Comparison of ENCODE assay signal across 8 cellular contexts in the genomic region with DNA sequence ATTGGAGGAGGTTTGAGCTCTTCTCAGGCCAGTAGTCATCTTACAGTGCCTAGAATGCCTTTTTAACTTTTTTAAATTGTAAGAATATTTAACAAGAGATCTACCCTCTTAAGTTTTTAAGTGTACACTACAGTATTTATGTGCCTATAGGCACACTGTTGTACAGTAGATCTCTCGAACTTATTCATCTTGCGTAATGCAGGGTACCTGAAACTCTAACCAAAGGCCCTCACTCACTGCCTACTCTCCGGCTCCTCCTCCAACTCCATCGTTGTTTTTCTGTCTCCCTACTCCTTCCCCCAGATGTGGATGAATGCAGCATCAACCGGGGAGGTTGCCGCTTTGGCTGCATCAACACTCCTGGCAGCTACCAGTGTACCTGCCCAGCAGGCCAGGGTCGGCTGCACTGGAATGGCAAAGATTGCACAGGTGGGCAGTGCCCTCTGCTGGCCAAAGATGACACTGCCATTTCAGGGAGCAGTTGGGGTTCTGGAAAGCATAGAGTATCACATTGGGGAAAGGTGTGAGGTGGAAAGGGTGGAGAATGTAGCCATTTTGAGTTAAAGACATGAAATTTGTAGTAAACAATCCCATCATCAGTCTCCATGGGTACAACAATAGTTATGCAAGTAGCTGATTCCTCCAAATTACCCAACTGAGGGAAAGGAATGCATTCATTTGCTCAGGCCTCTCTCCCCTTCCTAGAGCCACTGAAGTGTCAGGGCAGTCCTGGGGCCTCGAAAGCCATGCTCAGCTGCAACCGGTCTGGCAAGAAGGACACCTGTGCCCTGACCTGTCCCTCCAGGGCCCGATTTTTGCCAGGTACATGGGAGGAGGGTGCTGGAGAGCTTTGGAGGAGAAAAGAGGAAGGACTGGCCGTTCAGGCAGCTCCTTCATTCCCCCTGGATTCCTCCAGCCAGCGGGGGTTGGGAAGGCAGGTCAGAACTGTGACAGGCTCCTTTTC. TPM values are rescaled to one million over a fixed set of nuclear protein-coding genes. Genes with fewer than 3 reads are reported as not detected.
DNase-seq lines count a peak whose midpoint lies in the region; ATAC-seq, FAIRE-seq and TF ChIP-seq lines count a peak whose summit lies in the region.

No MANE protein-coding gene starts in this region.

- H3K27ac ChIP-seq in C4-2B (peak overlapping the region; percentile 19), dorsolateral prefrontal cortex (peak overlapping the region in 1 of 59 donors; percentile 4)

- no peak overlapping the region for H3K4me3 ChIP-seq in dorsolateral prefrontal cortex

- intact Hi-C loops in dorsolateral prefrontal cortex (cut with DNase I) = loop anchor here (1.0 to 5.0 kb wide), 3 partner anchors 94 to 254 kb away; no protein-coding TSS in a partner anchor

- no peak for TF ChIP-seq POLR2A in H54 (IDR thresholded peaks at IDR 0.05; ENCODE audit: low read depth, low read length)

- H3K27me3 ChIP-seq in dorsolateral prefrontal cortex = no peaks in the 10 kb centered on the region

- TF ChIP-seq CTCF in C4-2B (conservative IDR thresholded peaks at IDR 0.05) = peak; percentile 98
- TF ChIP-seq CTCF in dorsolateral prefrontal cortex (IDR thresholded peaks at IDR 0.05 in 54 of 56, conservative IDR thresholded peaks at IDR 0.05 in 2 of 56; ENCODE audit: low read depth in 1 of 56, partially characterized antibody in 56 of 56) = peak; percentile 84 to 99 (median 95)

- ATAC-seq in GM21737 (IDR thresholded peaks at IDR 0.05; ENCODE audit: unreplicated experiment) = no peak

- FAIRE-seq in H54 (lab: Jason Lieb, UNC) = peak; percentile 80

- DNase-seq in H54 (ENCODE audit: insufficient read length, low spot score) (peak; percentile 77), NCI-H510A (lab: John Stamatoyannopoulos, UW) (peak; percentile 82), dorsolateral prefrontal cortex (peak; percentile 58 to 85 (median 76)), lung microvascular endothelial cell (ENCODE audit: low read depth in 2 of 2) (peak; percentile 53 to 80)
- peak; percentile 65 to 75 for DNase-seq in activated CD4-positive, alpha-beta T cell treated with anti-CD3 and anti-CD28 coated beads, Interleukin-2, amount 50 U/mL, for 4 hours
- DNase-seq in stimulated activated CD8-positive, alpha-beta memory T cell treated with anti-CD3 and anti-CD28 coated beads, Interleukin-15, amount 100 ng/mL, for 1 hour (ENCODE audit: low read depth) = peak; percentile 72

RNA-seq across cellular contexts. Expression of gene ZNF76, which starts 18.4 kb away (rescaled TPM):
- total RNA-seq in dorsolateral prefrontal cortex (10 to 100 TPM; 28.7 to 73.1 (median 45.8) TPM), lung microvascular endothelial cell (15.9 and 21.0 TPM in 2 replicates)

RNA-seq across cellular contexts. Expression of gene SCUBE3, which starts 27.4 kb away (rescaled TPM):
- 1 to 10 TPM in 14 of 120 experiments, under 1 TPM in 104, not detected in 2; 0.07 to 3.3 (median 0.38) TPM for total RNA-seq in dorsolateral prefrontal cortex
- 0.60 and 0.87 TPM in 2 replicates for total RNA-seq in lung microvascular endothelial cell

RNA-seq across cellular contexts. Expression of gene DEF6, which starts 56.5 kb away (rescaled TPM):
- 10 to 100 TPM in 2 of 120 experiments, 1 to 10 TPM in 118; 1.6 to 10.2 (median 4.8) TPM for total RNA-seq in dorsolateral prefrontal cortex
- 0.20 and 0.65 TPM in 2 replicates for total RNA-seq in lung microvascular endothelial cell
